13 cellular contexts compared by ENCODE assay signal in genomic region chr4:150501019-150501727, GRCh38.
DNase-seq lines count a peak whose midpoint lies in the region; ATAC-seq and TF ChIP-seq lines count a peak whose summit lies in the region.
"Had no signal": no experiment of that assay in that cellular context is flagged by ENCODE, and none has a peak within 500 bp of the region (broad histone marks: within the 10 kb centered on the region; RNA-seq: fewer than 3 reads in every experiment).

No MANE protein-coding gene starts in this region.

- no peak overlapping the region for H3K4me3 Mint-ChIP-seq in activated CD8-positive, alpha-beta memory T cell treated with anti-CD3 and anti-CD28 coated beads, Interleukin-2, amount 10 ng/mL, durations not matched to agents 7 days and 5 days
- H3K4me3 Mint-ChIP-seq: activated naive CD8-positive, alpha-beta T cell; immature natural killer cell; nephron progenitor cell had no signal

- H3K9me3 Mint-ChIP-seq in activated CD8-positive, alpha-beta memory T cell treated with anti-CD3 and anti-CD28 coated beads, Interleukin-2, amount 10 ng/mL, durations not matched to agents 7 days and 5 days (ENCODE audit: low read depth): peaks cover 2% of the 10 kb centered on the region

- no peak overlapping the region for H3K4me3 ChIP-seq in HL-60 (replicated peaks; ENCODE audit: insufficient read depth, low read length)
- no peak overlapping the region for H3K4me3 ChIP-seq in SK-N-MC
- H3K4me3 ChIP-seq in foreskin fibroblast (ENCODE audit: low read depth in 1 of 2, low read length in 2 of 2): no peak overlapping the region

- H3K27ac Mint-ChIP-seq in activated CD8-positive, alpha-beta memory T cell treated with anti-CD3 and anti-CD28 coated beads, Interleukin-2, amount 10 ng/mL, durations not matched to agents 7 days and 5 days: no peak overlapping the region
- H3K27ac Mint-ChIP-seq: activated naive CD8-positive, alpha-beta T cell; nephron progenitor cell had no signal

- H3K27ac ChIP-seq in HL-60 (replicated peaks) (no peak overlapping the region), SK-N-MC (no peak overlapping the region)

- H3K4me1 Mint-ChIP-seq in activated CD8-positive, alpha-beta memory T cell treated with anti-CD3 and anti-CD28 coated beads, Interleukin-2, amount 10 ng/mL, durations not matched to agents 7 days and 5 days: no peaks in the 10 kb centered on the region
- H3K4me1 Mint-ChIP-seq: nephron progenitor cell had no signal

- no peaks in the 10 kb centered on the region for H3K27me3 ChIP-seq in HL-60 (ENCODE audit: insufficient read depth, poor library complexity, severe bottlenecking)

- H3K36me3 Mint-ChIP-seq in activated CD8-positive, alpha-beta memory T cell treated with anti-CD3 and anti-CD28 coated beads, Interleukin-2, amount 10 ng/mL, durations not matched to agents 7 days and 5 days: peaks cover 13% of the 10 kb centered on the region

- no peaks in the 10 kb centered on the region for H3K36me3 ChIP-seq in SK-N-MC (ENCODE audit: insufficient read depth, low read length)

- TF ChIP-seq CTCF in HL-60 (IDR thresholded peaks at IDR 0.05; ENCODE audit: insufficient read depth, low read length) (no peak), foreskin fibroblast (IDR thresholded peaks at IDR 0.05; ENCODE audit: low read depth, low read length) (no peak)

- ATAC-seq in activated CD8-positive, alpha-beta memory T cell treated with anti-CD3 and anti-CD28 coated beads, Interleukin-2, amount 10 ng/mL, durations not matched to agents 7 days and 5 days: no peak
- ATAC-seq in HG03460 (IDR thresholded peaks at IDR 0.05; ENCODE audit: unreplicated experiment): no peak

- H3K9ac ChIP-seq in SK-N-MC (ENCODE audit: insufficient read length): no peak overlapping the region

- CTCF ChIA-PET in activated CD8-positive, alpha-beta memory T cell treated with anti-CD3 and anti-CD28 coated beads, Interleukin-2, amount 10 ng/mL, durations not matched to agents 7 days and 5 days (lab: Charles Lee): no interaction called here

- no peaks in the 10 kb centered on the region for H3K9me3 ChIP-seq in SK-N-MC (ENCODE audit: low read depth, low read length)

- DNase-seq in A172 (ENCODE audit: low spot score): peak; percentile 38
- peak; percentile 5 to 22 for DNase-seq in HL-60 (ENCODE audit: low read depth in 1 of 2, low spot score in 1 of 2)
- peak; percentile 72 for DNase-seq in SK-N-MC (ENCODE audit: low read depth, low spot score)
- peak; percentile 82 to 92 for DNase-seq in foreskin fibroblast
- no peak for DNase-seq in NCI-H510A treated with DMSO at 0.1 percent for 48 hours (lab: John Stamatoyannopoulos, UW)
- DNase-seq in activated CD8-positive, alpha-beta memory T cell treated with anti-CD3 and anti-CD28 coated beads, Interleukin-2, amount 10 ng/mL, durations not matched to agents 7 days and 5 days: no peak
- no peak for DNase-seq in activated T-cell treated with anti-CD3 and anti-CD28 coated beads for 4 hours
- DNase-seq: immature natural killer cell; Karpas-422; nephron progenitor cell; stimulated activated naive CD4-positive, alpha-beta T cell treated with Interleukin-2 at 50 U/mL for 16 hours had no signal

- H3K27me3 Mint-ChIP-seq in activated CD8-positive, alpha-beta memory T cell treated with anti-CD3 and anti-CD28 coated beads, Interleukin-2, amount 10 ng/mL, durations not matched to agents 7 days and 5 days: no peaks in the 10 kb centered on the region
- H3K27me3 Mint-ChIP-seq: activated naive CD8-positive, alpha-beta T cell had no signal

Comparison
In these comparisons a context has a peak if more than half of its experiments do, and no peak if none do; other contexts are left out.
1. DNase-seq: peak in A172 (single experiment), HL-60 (2 of 2), SK-N-MC (single experiment) and foreskin fibroblast (2 of 2); none in NCI-H510A treated with DMSO at 0.1 percent for 48 hours (single experiment), activated CD8-positive, alpha-beta memory T cell treated with anti-CD3 and anti-CD28 coated beads, Interleukin-2, amount 10 ng/mL, durations not matched to agents 7 days and 5 days (single experiment) and activated T-cell treated with anti-CD3 and anti-CD28 coated beads for 4 hours (single experiment).